In genomic region chr22:45831394-45831793, GRCh38 we compare ENCODE assay signal across 10 cellular contexts.
DNase-seq lines count a peak whose midpoint lies in the region; ATAC-seq and TF ChIP-seq lines count a peak whose summit lies in the region.
"Had no signal": no experiment of that assay in that cellular context is flagged by ENCODE, and none has a peak within 500 bp of the region (broad histone marks: within the 10 kb centered on the region; RNA-seq: fewer than 3 reads in every experiment).

No MANE protein-coding gene starts in this region.

- no peaks in the 10 kb centered on the region for H3K79me2 ChIP-seq in DOHH2 (ENCODE audit: control insufficient read depth, low read length)

- H3K4me2 ChIP-seq in DOHH2 (ENCODE audit: low read length): no peak overlapping the region

- H3K27ac ChIP-seq in DOHH2 (ENCODE audit: low read depth, low read length) (peak overlapping the region; percentile 43; the same call in 1 of the 2 replicates), brain microvascular endothelial cell (peak overlapping the region; percentile 62), lower lobe of right lung (no peak overlapping the region)

- H3K36me3 ChIP-seq in DOHH2 (ENCODE audit: control insufficient read depth, low read length) (peaks cover 42% of the 10 kb centered on the region), brain microvascular endothelial cell (replicated peaks) (no peaks in the 10 kb centered on the region), lower lobe of right lung (peaks cover 15% of the 10 kb centered on the region)

- H4K20me1 ChIP-seq in DOHH2 (ENCODE audit: control insufficient read depth, insufficient read depth, low read depth, low read length): no peaks in the 10 kb centered on the region

- in situ Hi-C loops in brain microvascular endothelial cell (cut with HindIII; ENCODE audit: low pct_ligation_motif_present, low sequenced_read_pairs): no loop called here

- no peaks in the 10 kb centered on the region for H3K27me3 ChIP-seq in DOHH2 (ENCODE audit: control insufficient read depth, low read length)
- H3K27me3 ChIP-seq in brain microvascular endothelial cell (replicated peaks): no peaks in the 10 kb centered on the region
- H3K27me3 ChIP-seq in lower lobe of right lung (ENCODE audit: low read depth): no peaks in the 10 kb centered on the region

- H3K4me1 ChIP-seq in DOHH2 (ENCODE audit: control insufficient read depth, low read length) (peaks cover 28% of the 10 kb centered on the region), lower lobe of right lung (no peaks in the 10 kb centered on the region)

- DNase-seq in brain microvascular endothelial cell: peak; percentile 13
- DNase-seq in lower lobe of right lung: no peak
- no peak for DNase-seq in left colon
- DNase-seq in superior temporal gyrus (ENCODE audit: extremely low spot score): no peak
- no peak for DNase-seq in dedifferentiated amniotic fluid mesenchymal stem cell (ENCODE audit: extremely low spot score)
- DNase-seq in central memory CD4-positive, alpha-beta T cell: no peak
- DNase-seq: activated effector memory CD4-positive, alpha-beta T cell treated with Interleukin-2 at 50 U/mL for 16 hours; stimulated activated CD4-positive, alpha-beta T cell treated with anti-CD3 and anti-CD28 coated beads, Interleukin-2, amount 100 ng/mL, for 48 hours had no signal

- TF ChIP-seq CTCF in DOHH2 (IDR thresholded peaks at IDR 0.05; ENCODE audit: low read depth, low read length, poor library complexity, severe bottlenecking) (peak; percentile 55), brain microvascular endothelial cell (IDR thresholded peaks at IDR 0.05; ENCODE audit: low read depth, low read length, missing control alignments) (peak; percentile 74), lower lobe of right lung (IDR thresholded peaks at IDR 0.05) (peak; percentile 37)

- H3K4me3 ChIP-seq in DOHH2 (ENCODE audit: low read length) (no peak overlapping the region), brain microvascular endothelial cell (ENCODE audit: low read depth, low read length) (no peak overlapping the region), lower lobe of right lung (no peak overlapping the region)

- peaks cover 9% of the 10 kb centered on the region for H3F3A ChIP-seq in DOHH2 (ENCODE audit: control insufficient read depth, insufficient read depth)

- peak; percentile 51 for TF ChIP-seq RAD21 in Ishikawa (IDR thresholded peaks at IDR 0.05; ENCODE audit: low read depth)

- TF ChIP-seq EP300 in Ishikawa (IDR thresholded peaks at IDR 0.05; ENCODE audit: borderline replicate concordance): no peak

- ATAC-seq in lower lobe of right lung (peak in 1 of 2 donors; percentile 35), left colon (no peak)

- H3K9me3 ChIP-seq in DOHH2 (ENCODE audit: control insufficient read depth, insufficient read depth, low read length): peaks cover 15% of the 10 kb centered on the region; the same call in 1 of the 2 replicates
- no peaks in the 10 kb centered on the region for H3K9me3 ChIP-seq in lower lobe of right lung

- H3K9me2 ChIP-seq in DOHH2 (replicated peaks; ENCODE audit: control insufficient read depth, low read length): no peaks in the 10 kb centered on the region

- intact Hi-C loops in lower lobe of right lung (cut with DNase I) (no loop called here), left colon (cut with DNase I, micrococcal nuclease) (loop anchor here in 1 of 2 donors (10.0 kb wide), 1 partner anchor 187 kb away; no protein-coding TSS in a partner anchor)

TF ChIP-seq in Ishikawa, 13 proteins besides CTCF, POLR2A, EP300 and RAD21:
- no peak for TF ChIP-seq MAX (IDR thresholded peaks at IDR 0.05)
- TF ChIP-seq REST (IDR thresholded peaks at IDR 0.05; ENCODE audit: low read depth): no peak
- no peak for TF ChIP-seq EGR1 (IDR thresholded peaks at IDR 0.05)
- TF ChIP-seq CEBPB (IDR thresholded peaks at IDR 0.05): no peak
- TF ChIP-seq YY1 (IDR thresholded peaks at IDR 0.05; ENCODE audit: low read depth): no peak
- TF ChIP-seq USF1 (IDR thresholded peaks at IDR 0.05): no peak
- TF ChIP-seq NFIC (IDR thresholded peaks at IDR 0.05): no peak
- no peak for TF ChIP-seq FOXM1 (IDR thresholded peaks at IDR 0.05; ENCODE audit: borderline replicate concordance, low read depth)
- TF ChIP-seq CREB1 (IDR thresholded peaks at IDR 0.05; ENCODE audit: low read depth): no peak
- no peak for TF ChIP-seq TEAD4 (IDR thresholded peaks at IDR 0.05)
- no peak for TF ChIP-seq TCF12 (IDR thresholded peaks at IDR 0.05; ENCODE audit: low read depth)
- no peak for TF ChIP-seq ZBTB7A (IDR thresholded peaks at IDR 0.05; ENCODE audit: low read depth)
- no peak for TF ChIP-seq TAF1 (IDR thresholded peaks at IDR 0.05; ENCODE audit: low read depth)
